13 cellular contexts compared by ENCODE assay signal in the genomic region with DNA sequence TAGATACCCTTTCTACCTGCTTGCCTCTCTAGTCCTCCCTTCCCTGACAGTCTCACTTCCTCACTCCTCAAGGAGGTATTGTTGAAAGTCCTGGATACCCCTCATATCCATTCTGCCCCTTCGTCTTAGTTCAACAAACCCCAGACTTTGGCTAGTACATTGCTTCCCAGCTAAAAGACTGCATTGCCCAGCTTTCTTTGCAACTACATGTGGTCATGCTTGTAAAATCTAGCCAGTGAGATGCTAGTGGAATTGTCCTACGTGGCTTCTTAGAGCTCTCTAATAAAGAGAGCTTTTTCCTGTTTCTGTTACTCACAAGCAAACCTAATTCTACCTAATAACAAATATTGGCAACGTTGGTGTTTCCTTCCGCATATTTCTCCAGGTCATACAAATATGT.
DNase-seq lines count a peak whose midpoint lies in the region; ATAC-seq and TF ChIP-seq lines count a peak whose summit lies in the region.
"Had no signal": no experiment of that assay in that cellular context is flagged by ENCODE, and none has a peak within 500 bp of the region (broad histone marks: within the 10 kb centered on the region; RNA-seq: fewer than 3 reads in every experiment).

No MANE protein-coding gene starts in this region.

- peaks cover 0 to 4% (median 0%) of the 10 kb centered on the region in 7 donors for H3K9me3 Mint-ChIP-seq in CD14-positive monocyte

- no peaks in the 10 kb centered on the region for H3K27me3 ChIP-seq in HL-60 (ENCODE audit: insufficient read depth, poor library complexity, severe bottlenecking)

- peak overlapping the region; percentile 0 to 76 (median 44) for H3K27ac Mint-ChIP-seq in CD14-positive monocyte
- H3K27ac Mint-ChIP-seq: B cell; CD4-positive, alpha-beta memory T cell; H9 had no signal

- DNase-seq in CD14-positive monocyte (ENCODE audit: low spot score) (no peak), HL-60 (ENCODE audit: low read depth in 1 of 2, low spot score in 1 of 2) (no peak), NB4 (ENCODE audit: low read depth) (peak; percentile 23), fibroblast of villous mesenchyme (ENCODE audit: low read depth) (peak; percentile 54), NCI-H524 treated with DMSO at 0.1 percent for 48 hours (lab: John Stamatoyannopoulos, UW) (no peak), NCI-H2107 (lab: John Stamatoyannopoulos, UW) (no peak)
- DNase-seq: C1 segment of cervical spinal cord; CD4-positive, alpha-beta memory T cell; DMS79; GOT3; H9 had no signal

- intact Hi-C loops in CD14-positive monocyte (cut with micrococcal nuclease) = no loop called here

- no peak for ATAC-seq in HG03460 (IDR thresholded peaks at IDR 0.05; ENCODE audit: unreplicated experiment)

- no peak overlapping the region for H3K4me3 ChIP-seq in HL-60 (replicated peaks; ENCODE audit: insufficient read depth, low read length)
- no peak overlapping the region for H3K4me3 ChIP-seq in NB4 (ENCODE audit: low read depth, low read length)
- no peak overlapping the region for H3K4me3 ChIP-seq in fibroblast of villous mesenchyme (ENCODE audit: low read depth, low read length)

- no peaks in the 10 kb centered on the region for H3K36me3 Mint-ChIP-seq in CD14-positive monocyte
- H3K36me3 Mint-ChIP-seq: CD4-positive, alpha-beta memory T cell had no signal

- TF ChIP-seq CTCF in CD14-positive monocyte (IDR thresholded peaks at IDR 0.05) (no peak), HL-60 (IDR thresholded peaks at IDR 0.05; ENCODE audit: insufficient read depth, low read length) (no peak), NB4 (IDR thresholded peaks at IDR 0.05; ENCODE audit: low read depth, low read length) (no peak), fibroblast of villous mesenchyme (IDR thresholded peaks at IDR 0.05; ENCODE audit: insufficient read depth, low read depth, low read length) (no peak)

- peak overlapping the region; percentile 50 for H3K27ac ChIP-seq in HL-60 (replicated peaks)

- no peak overlapping the region for H3K4me3 Mint-ChIP-seq in CD14-positive monocyte
- H3K4me3 Mint-ChIP-seq: B cell; CD4-positive, alpha-beta memory T cell; H9 had no signal

- peaks cover 3 to 13% (median 9%) of the 10 kb centered on the region in 3 donors for H3K27me3 Mint-ChIP-seq in CD14-positive monocyte (ENCODE audit: low read depth in 3 of 3)
- H3K27me3 Mint-ChIP-seq: B cell had no signal

- TF ChIP-seq POLR2A in NB4 (IDR thresholded peaks at IDR 0.05; ENCODE audit: extremely low read depth, insufficient read length) = no peak

- peaks cover 31% of the 10 kb centered on the region for H3K4me1 Mint-ChIP-seq in CD14-positive monocyte
- H3K4me1 Mint-ChIP-seq: B cell; CD4-positive, alpha-beta memory T cell had no signal

Comparison
In these comparisons a context has a peak if more than half of its experiments do, and no peak if none do; other contexts are left out.
1. DNase-seq: peak in NB4 (single experiment) and fibroblast of villous mesenchyme (single experiment); none in CD14-positive monocyte (single experiment), HL-60 (0 of 2), NCI-H524 treated with DMSO at 0.1 percent for 48 hours (single experiment) and NCI-H2107 (single experiment).